In the genomic region with DNA sequence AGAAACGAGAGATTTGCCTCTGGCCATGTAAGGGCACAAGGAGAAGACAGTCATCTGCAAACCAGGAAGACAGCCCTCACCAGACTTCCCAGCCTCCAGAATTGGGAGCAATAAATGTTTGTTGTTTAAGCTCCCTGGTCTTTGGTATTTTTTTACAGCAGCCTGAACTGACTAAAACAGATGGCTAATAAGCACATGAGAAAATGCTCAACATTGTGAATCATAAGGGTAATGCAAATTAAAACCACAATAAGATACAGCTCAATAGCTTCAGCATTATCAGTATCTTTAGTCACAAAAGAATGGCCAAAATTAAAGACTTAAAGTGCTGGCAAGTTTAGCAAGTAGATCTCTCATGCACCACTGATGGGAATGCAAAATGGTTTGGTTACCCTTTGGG, we compare ENCODE assay signal across 21 cellular contexts. TPM values are rescaled to one million over a fixed set of nuclear protein-coding genes. Genes with fewer than 3 reads are reported as not detected.
DNase-seq lines count a peak whose midpoint lies in the region; FAIRE-seq and TF ChIP-seq lines count a peak whose summit lies in the region.
"Had no signal": no experiment of that assay in that cellular context is flagged by ENCODE, and none has a peak within 500 bp of the region (broad histone marks: within the 10 kb centered on the region; RNA-seq: fewer than 3 reads in every experiment).

No MANE protein-coding gene starts in this region.

- DNase-seq in COLO829 (ENCODE audit: low spot score) (peak; percentile 15), astrocyte of the spinal cord (ENCODE audit: low read depth, low spot score) (peak; percentile 32), myocyte (ENCODE audit: low read depth) (peak; percentile 37), RCC 7860 (ENCODE audit: low spot score) (no peak), NCI-H774 (lab: John Stamatoyannopoulos, UW) (no peak), GOT3 (lab: John Stamatoyannopoulos, UW) (no peak), uterus (no peak)
- DNase-seq: activated CD4-positive, alpha-beta T cell treated with anti-CD3 and anti-CD28 coated beads for 4 hours; activated CD8-positive, alpha-beta memory T cell treated with anti-CD3 and anti-CD28 coated beads, Interleukin-2, amount 50 U/mL, for 48 hours; activated naive CD4-positive, alpha-beta T cell treated with anti-CD3 and anti-CD28 coated beads, Interleukin-2, amount 50 U/mL, for 16 hours; effector CD8-positive, alpha-beta T cell; hippocampal formation; kidney; NCI-H1092 treated with DMSO at 0.1 percent for 48 hours; NCI-H526 treated with DMSO at 0.1 percent for 48 hours; right cardiac atrium; T-helper 9 cell had no signal

- no peaks in the 10 kb centered on the region for H3K9me3 ChIP-seq in uterus

- H3K9me3 Mint-ChIP-seq in IgD-negative memory B cell = no peaks in the 10 kb centered on the region
- H3K9me3 Mint-ChIP-seq: GM23338, mesothelial cell of epicardium had no signal

- H3K27me3 ChIP-seq in uterus = no peaks in the 10 kb centered on the region
- H3K27me3 ChIP-seq: cardiac muscle cell had no signal

- no peak overlapping the region for H3K27ac ChIP-seq in uterus
- H3K27ac ChIP-seq: cardiac muscle cell had no signal

- H3K36me3 ChIP-seq in uterus = no peaks in the 10 kb centered on the region
- H3K36me3 ChIP-seq: cardiac muscle cell had no signal

- peaks cover 0 to 6% of the 10 kb centered on the region in 2 donors for H3K4me1 ChIP-seq in uterus

- no peak for FAIRE-seq in RCC 7860 (lab: Jason Lieb, UNC)
- FAIRE-seq: kidney had no signal

- peaks cover 3% of the 10 kb centered on the region for H3K36me3 Mint-ChIP-seq in IgD-negative memory B cell

- peaks cover 29 to 36% (median 32%) of the 10 kb centered on the region in 3 donors for H3K4me1 Mint-ChIP-seq in IgD-negative memory B cell

- in situ Hi-C loops in astrocyte of the spinal cord (cut with HindIII; ENCODE audit: low sequenced_read_pairs) = no loop called here

- H3K27me3 Mint-ChIP-seq in IgD-negative memory B cell = no peaks in the 10 kb centered on the region

- TF ChIP-seq CTCF in astrocyte of the spinal cord (IDR thresholded peaks at IDR 0.05; ENCODE audit: low read depth, low read length) = no peak
- no peak for TF ChIP-seq CTCF in uterus (IDR thresholded peaks at IDR 0.05)

- TF ChIP-seq POLR2A in uterus (IDR thresholded peaks at IDR 0.05) = no peak

- intact Hi-C loops in uterus (cut with DNase I; ENCODE audit: low total_unique reads) = no loop called here

- H3K4me3 Mint-ChIP-seq in IgD-negative memory B cell = peak overlapping the region in 2 of 4 donors; percentile 38 to 74
- H3K4me3 Mint-ChIP-seq: GM23338, mesothelial cell of epicardium had no signal

- H3K27ac Mint-ChIP-seq in IgD-negative memory B cell = peak overlapping the region in 2 of 3 donors; percentile 36 to 86
- H3K27ac Mint-ChIP-seq: GM23338, mesothelial cell of epicardium had no signal

- no peak overlapping the region for H3K4me3 ChIP-seq in astrocyte of the spinal cord (ENCODE audit: low read depth, low read length)
- no peak overlapping the region for H3K4me3 ChIP-seq in uterus
- H3K4me3 ChIP-seq: cardiac muscle cell, GM23338 had no signal

RNA-seq across cellular contexts. Expression of a gene that starts 11.7 kb away (rescaled TPM):
- 55.7 TPM for polyA plus RNA-seq in IgD-negative memory B cell
- 98.0 and 99.8 TPM in 2 replicates for total RNA-seq in myocyte
- 113 TPM for polyA plus RNA-seq in myocyte (2012)
- 10 to 100 TPM; 38.4 to 75.1 (median 67.4) TPM for total RNA-seq in uterus

RNA-seq across cellular contexts. Expression of a gene that starts 28.0 kb away (rescaled TPM):
- 92.3 TPM for polyA plus RNA-seq in IgD-negative memory B cell
- total RNA-seq in myocyte (78.6 and 79.5 TPM in 2 replicates), uterus (10 to 100 TPM; 62.6 to 88.4 (median 67.4) TPM)
- polyA plus RNA-seq in myocyte (2012) = 123 TPM

Comparison
In these comparisons a context has a peak if more than half of its experiments do, and no peak if none do; other contexts are left out.
1. DNase-seq: peak in COLO829 (single experiment), astrocyte of the spinal cord (single experiment) and myocyte (single experiment); none in RCC 7860 (single experiment), NCI-H774 (single experiment), GOT3 (single experiment) and uterus (0 of 2).